In the genomic region with DNA sequence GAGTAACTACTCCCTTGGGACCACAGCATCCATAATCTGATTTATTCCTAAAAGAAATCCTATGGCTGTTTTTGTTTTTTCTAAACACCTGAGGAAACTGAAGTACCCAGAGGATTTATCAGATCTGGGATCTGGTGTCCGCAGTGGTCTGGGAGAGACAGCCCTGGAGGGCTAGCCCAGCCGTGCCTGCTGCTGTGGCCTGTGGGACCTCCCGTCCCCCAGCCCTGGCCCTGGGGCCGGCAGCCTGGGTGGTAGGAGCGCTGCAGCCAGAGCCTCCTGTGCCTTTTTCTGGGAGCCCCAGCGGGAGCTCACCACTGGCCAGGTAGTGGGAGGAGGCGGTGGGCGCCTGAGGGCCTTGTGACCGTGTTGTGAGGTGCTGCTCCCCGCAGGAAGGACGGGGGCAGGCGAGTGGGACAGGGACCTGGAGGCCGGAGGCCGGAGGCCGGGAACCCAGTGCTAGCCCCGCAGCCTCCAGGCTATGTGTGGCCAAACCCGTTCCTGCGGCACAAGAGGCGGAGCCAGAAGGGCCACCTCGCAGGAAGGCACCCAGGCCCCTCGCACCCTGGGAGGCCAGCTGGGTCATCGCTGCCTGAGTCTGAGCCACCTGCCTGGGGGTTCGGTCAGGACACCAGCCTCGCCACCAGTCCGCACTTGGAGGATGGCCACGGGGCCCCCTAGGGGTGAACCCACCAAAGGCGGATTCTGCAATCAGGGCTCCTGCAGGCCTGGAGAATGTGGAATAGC, we compare ENCODE assay signal across 13 cellular contexts. TPM values are rescaled to one million over a fixed set of nuclear protein-coding genes. Genes with fewer than 3 reads are reported as not detected.
A peak's percentile ranks its signal among the peaks of the same experiment; 100 is the strongest.
DNase-seq lines count a peak whose midpoint lies in the region; ATAC-seq and TF ChIP-seq lines count a peak whose summit lies in the region.
"Had no signal": no experiment of that assay in that cellular context is flagged by ENCODE, and none has a peak within 500 bp of the region (broad histone marks: within the 10 kb centered on the region; RNA-seq: fewer than 3 reads in every experiment).

No MANE protein-coding gene starts in this region.

- no peak for ATAC-seq in GM21619 (IDR thresholded peaks at IDR 0.05; ENCODE audit: unreplicated experiment)
- no peak for ATAC-seq in activated naive CD4-positive, alpha-beta T cell treated with anti-CD3 and anti-CD28 coated beads, Interleukin-2, amount 50 U/mL, for 72 hours
- no peak for ATAC-seq in natural killer cell

- no peaks in the 10 kb centered on the region for H3K9me3 ChIP-seq in iPS-20b (ENCODE audit: insufficient read depth, low read depth, low read length)
- no peaks in the 10 kb centered on the region for H3K9me3 ChIP-seq in skeletal muscle tissue (ENCODE audit: control insufficient read depth in 3 of 3, low read length in 3 of 3)

- 0 out of 3 replicates have a peak, but pooled peaks have one; percentile 21 for TF ChIP-seq CTCF in GM12872 (IDR thresholded peaks at IDR 0.05; ENCODE audit: insufficient read depth, low read depth, low read length)
- TF ChIP-seq CTCF in astrocyte of the cerebellum (IDR thresholded peaks at IDR 0.05; ENCODE audit: low read depth, low read length, missing control alignments): peak; percentile 18
- no peak for TF ChIP-seq CTCF in natural killer cell (IDR thresholded peaks at IDR 0.05)

- H3K9ac ChIP-seq in iPS-20b (ENCODE audit: low read depth, low read length) (no peak overlapping the region), skeletal muscle tissue (ENCODE audit: low read depth in 1 of 3, low read length in 3 of 3) (no peak overlapping the region)

- peaks cover 38% of the 10 kb centered on the region for H3K4me1 ChIP-seq in iPS-20b (ENCODE audit: insufficient read depth, low read length)
- H3K4me1 ChIP-seq in skeletal muscle tissue (ENCODE audit: control insufficient read depth in 3 of 3, insufficient read depth in 3 of 3, low read length in 3 of 3): peaks cover 13 to 36% (median 29%) of the 10 kb centered on the region in 3 donors

- H3K9me3 Mint-ChIP-seq in activated naive CD4-positive, alpha-beta T cell treated with anti-CD3 and anti-CD28 coated beads, Interleukin-2, amount 50 U/mL, for 72 hours: no peaks in the 10 kb centered on the region
- no peaks in the 10 kb centered on the region for H3K9me3 Mint-ChIP-seq in natural killer cell
- H3K9me3 Mint-ChIP-seq: activated CD4-positive, alpha-beta T cell treated with anti-CD3 and anti-CD28 coated beads, Interleukin-2, amount 10 ng/mL, durations not matched to agents 7 days and 5 days; activated naive CD8-positive, alpha-beta T cell treated with anti-CD3 and anti-CD28 coated beads, Interleukin-2, amount 10 ng/mL, durations not matched to agents 7 days and 5 days had no signal

- peaks cover 0 to 13% of the 10 kb centered on the region in 2 donors for H3K36me3 Mint-ChIP-seq in activated naive CD4-positive, alpha-beta T cell treated with anti-CD3 and anti-CD28 coated beads, Interleukin-2, amount 50 U/mL, for 72 hours
- peaks cover 13% of the 10 kb centered on the region for H3K36me3 Mint-ChIP-seq in natural killer cell

- H3K4me1 Mint-ChIP-seq in natural killer cell: no peaks in the 10 kb centered on the region

- H3K4me3 Mint-ChIP-seq in natural killer cell: no peak overlapping the region
- H3K4me3 Mint-ChIP-seq: activated CD4-positive, alpha-beta T cell treated with anti-CD3 and anti-CD28 coated beads, Interleukin-2, amount 10 ng/mL, durations not matched to agents 7 days and 5 days; activated naive CD8-positive, alpha-beta T cell treated with anti-CD3 and anti-CD28 coated beads, Interleukin-2, amount 10 ng/mL, durations not matched to agents 7 days and 5 days had no signal

- DNase-seq in astrocyte of the cerebellum (ENCODE audit: low read depth): no peak
- DNase-seq in activated naive CD4-positive, alpha-beta T cell treated with anti-CD3 and anti-CD28 coated beads, Interleukin-2, amount 50 U/mL, for 72 hours (ENCODE audit: low spot score in 2 of 2): no peak
- no peak for DNase-seq in NCI-H69 (lab: John Stamatoyannopoulos, UW)
- DNase-seq in natural killer cell: no peak
- DNase-seq: activated CD4-positive, alpha-beta T cell treated with anti-CD3 and anti-CD28 coated beads, Interleukin-2, amount 10 ng/mL, durations not matched to agents 7 days and 5 days; activated naive CD8-positive, alpha-beta T cell treated with anti-CD3 and anti-CD28 coated beads, Interleukin-2, amount 10 ng/mL, durations not matched to agents 7 days and 5 days; NCI-H2081 treated with DMSO at 0.1 percent for 48 hours; SHP77; stimulated activated CD4-positive, alpha-beta T cell treated with anti-CD3 and anti-CD28 coated beads, Interleukin-4, amount 100 ng/mL, for 24 hours had no signal

- in situ Hi-C loops in astrocyte of the cerebellum (cut with HindIII; ENCODE audit: low sequenced_read_pairs): no loop called here

- H3K27ac Mint-ChIP-seq in activated naive CD4-positive, alpha-beta T cell treated with anti-CD3 and anti-CD28 coated beads, Interleukin-2, amount 50 U/mL, for 72 hours: no peak overlapping the region
- H3K27ac Mint-ChIP-seq in natural killer cell: no peak overlapping the region
- H3K27ac Mint-ChIP-seq: activated CD4-positive, alpha-beta T cell treated with anti-CD3 and anti-CD28 coated beads, Interleukin-2, amount 10 ng/mL, durations not matched to agents 7 days and 5 days; activated naive CD8-positive, alpha-beta T cell treated with anti-CD3 and anti-CD28 coated beads, Interleukin-2, amount 10 ng/mL, durations not matched to agents 7 days and 5 days had no signal

- intact Hi-C loops in natural killer cell (cut with micrococcal nuclease): no loop called here

- H3K27ac ChIP-seq in iPS-20b (ENCODE audit: low read length) (peak overlapping the region; percentile 1), skeletal muscle tissue (ENCODE audit: low read depth, low read length) (peak overlapping the region; percentile 66)

- no peak overlapping the region for H3K4me3 ChIP-seq in astrocyte of the cerebellum (ENCODE audit: low read depth, low read length)
- no peak overlapping the region for H3K4me3 ChIP-seq in iPS-20b (ENCODE audit: low read length)
- no peak overlapping the region for H3K4me3 ChIP-seq in skeletal muscle tissue (ENCODE audit: low read length in 3 of 3)

- H3K27me3 Mint-ChIP-seq in natural killer cell (ENCODE audit: low read depth in 2 of 2): no peaks in the 10 kb centered on the region
- H3K27me3 Mint-ChIP-seq: activated CD4-positive, alpha-beta T cell treated with anti-CD3 and anti-CD28 coated beads, Interleukin-2, amount 10 ng/mL, durations not matched to agents 7 days and 5 days; activated naive CD8-positive, alpha-beta T cell treated with anti-CD3 and anti-CD28 coated beads, Interleukin-2, amount 10 ng/mL, durations not matched to agents 7 days and 5 days had no signal

- H3K36me3 ChIP-seq in iPS-20b (ENCODE audit: insufficient read depth, low read depth, low read length) (no peaks in the 10 kb centered on the region), skeletal muscle tissue (ENCODE audit: control insufficient read depth in 3 of 3, insufficient read depth in 3 of 3, low read length in 3 of 3) (peaks cover 4 to 11% (median 7%) of the 10 kb centered on the region in 3 donors)

- H3K27me3 ChIP-seq in iPS-20b (ENCODE audit: insufficient read depth, low read length): no peaks in the 10 kb centered on the region
- H3K27me3 ChIP-seq in skeletal muscle tissue (ENCODE audit: control insufficient read depth in 3 of 3, insufficient read depth in 3 of 3, low read length in 3 of 3): no peaks in the 10 kb centered on the region

RNA-seq across cellular contexts. Expression of gene C11orf96, which starts 18.2 kb away (rescaled TPM):
- 17.2 TPM for total RNA-seq in skeletal muscle tissue
- under 1 TPM; 0.11 to 0.49 TPM for total RNA-seq in activated naive CD4-positive, alpha-beta T cell treated with anti-CD3 and anti-CD28 coated beads, Interleukin-2, amount 50 U/mL, for 72 hours
- total RNA-seq in natural killer cell: 1 to 10 TPM in 2 of 3 donors, under 1 TPM in 1; 0.47 to 1.7 (median 1.2) TPM
- total RNA-seq: activated CD4-positive, alpha-beta T cell treated with anti-CD3 and anti-CD28 coated beads, Interleukin-2, amount 10 ng/mL, durations not matched to agents 7 days and 5 days had no signal

RNA-seq across cellular contexts. Expression of gene ALKBH3, which starts 43.7 kb away (rescaled TPM):
- total RNA-seq in skeletal muscle tissue: 25.6 TPM
- 10 to 100 TPM; 35.5 to 42.3 TPM for total RNA-seq in activated naive CD4-positive, alpha-beta T cell treated with anti-CD3 and anti-CD28 coated beads, Interleukin-2, amount 50 U/mL, for 72 hours
- total RNA-seq in natural killer cell: 10 to 100 TPM; 24.3 to 30.8 (median 29.6) TPM
